In the genomic region with DNA sequence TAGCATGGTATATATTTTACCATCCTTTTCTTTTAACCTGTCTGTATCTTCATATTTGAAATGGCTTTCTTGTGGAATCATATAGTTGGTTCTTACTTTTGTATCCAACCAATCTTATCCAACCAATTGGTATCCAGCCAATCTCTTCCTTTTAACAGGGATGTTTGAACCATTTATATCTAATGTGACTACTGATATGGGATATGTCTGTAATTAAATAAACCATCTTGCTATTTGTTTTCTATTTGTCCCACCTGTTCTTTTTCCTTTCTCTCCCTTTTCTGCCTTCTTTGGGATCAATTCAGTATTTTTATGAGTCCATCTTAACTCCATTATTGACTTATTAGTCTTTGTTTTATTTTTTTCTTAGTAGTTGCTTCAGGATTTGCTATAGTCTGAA, we compare ENCODE assay signal across 2 cellular contexts.
A peak's percentile ranks its signal among the peaks of the same experiment; 100 is the strongest.
TF ChIP-seq lines count a peak whose summit lies in the region.

No MANE protein-coding gene starts in this region.

TF ChIP-seq in HEK293, 187 proteins besides CTCF, POLR2A, EP300 and RAD21:
- TF ChIP-seq, protein P1, sequence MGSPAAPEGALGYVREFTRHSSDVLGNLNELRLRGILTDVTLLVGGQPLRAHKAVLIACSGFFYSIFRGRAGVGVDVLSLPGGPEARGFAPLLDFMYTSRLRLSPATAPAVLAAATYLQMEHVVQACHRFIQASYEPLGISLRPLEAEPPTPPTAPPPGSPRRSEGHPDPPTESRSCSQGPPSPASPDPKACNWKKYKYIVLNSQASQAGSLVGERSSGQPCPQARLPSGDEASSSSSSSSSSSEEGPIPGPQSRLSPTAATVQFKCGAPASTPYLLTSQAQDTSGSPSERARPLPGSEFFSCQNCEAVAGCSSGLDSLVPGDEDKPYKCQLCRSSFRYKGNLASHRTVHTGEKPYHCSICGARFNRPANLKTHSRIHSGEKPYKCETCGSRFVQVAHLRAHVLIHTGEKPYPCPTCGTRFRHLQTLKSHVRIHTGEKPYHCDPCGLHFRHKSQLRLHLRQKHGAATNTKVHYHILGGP (tag by site-specific recombination; IDR thresholded peaks at IDR 0.05): no peak
- TF ChIP-seq, protein P2, sequence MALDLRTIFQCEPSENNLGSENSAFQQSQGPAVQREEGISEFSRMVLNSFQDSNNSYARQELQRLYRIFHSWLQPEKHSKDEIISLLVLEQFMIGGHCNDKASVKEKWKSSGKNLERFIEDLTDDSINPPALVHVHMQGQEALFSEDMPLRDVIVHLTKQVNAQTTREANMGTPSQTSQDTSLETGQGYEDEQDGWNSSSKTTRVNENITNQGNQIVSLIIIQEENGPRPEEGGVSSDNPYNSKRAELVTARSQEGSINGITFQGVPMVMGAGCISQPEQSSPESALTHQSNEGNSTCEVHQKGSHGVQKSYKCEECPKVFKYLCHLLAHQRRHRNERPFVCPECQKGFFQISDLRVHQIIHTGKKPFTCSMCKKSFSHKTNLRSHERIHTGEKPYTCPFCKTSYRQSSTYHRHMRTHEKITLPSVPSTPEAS (tag by site-specific recombination; IDR thresholded peaks at IDR 0.05): no peak
- TF ChIP-seq, protein P3, sequence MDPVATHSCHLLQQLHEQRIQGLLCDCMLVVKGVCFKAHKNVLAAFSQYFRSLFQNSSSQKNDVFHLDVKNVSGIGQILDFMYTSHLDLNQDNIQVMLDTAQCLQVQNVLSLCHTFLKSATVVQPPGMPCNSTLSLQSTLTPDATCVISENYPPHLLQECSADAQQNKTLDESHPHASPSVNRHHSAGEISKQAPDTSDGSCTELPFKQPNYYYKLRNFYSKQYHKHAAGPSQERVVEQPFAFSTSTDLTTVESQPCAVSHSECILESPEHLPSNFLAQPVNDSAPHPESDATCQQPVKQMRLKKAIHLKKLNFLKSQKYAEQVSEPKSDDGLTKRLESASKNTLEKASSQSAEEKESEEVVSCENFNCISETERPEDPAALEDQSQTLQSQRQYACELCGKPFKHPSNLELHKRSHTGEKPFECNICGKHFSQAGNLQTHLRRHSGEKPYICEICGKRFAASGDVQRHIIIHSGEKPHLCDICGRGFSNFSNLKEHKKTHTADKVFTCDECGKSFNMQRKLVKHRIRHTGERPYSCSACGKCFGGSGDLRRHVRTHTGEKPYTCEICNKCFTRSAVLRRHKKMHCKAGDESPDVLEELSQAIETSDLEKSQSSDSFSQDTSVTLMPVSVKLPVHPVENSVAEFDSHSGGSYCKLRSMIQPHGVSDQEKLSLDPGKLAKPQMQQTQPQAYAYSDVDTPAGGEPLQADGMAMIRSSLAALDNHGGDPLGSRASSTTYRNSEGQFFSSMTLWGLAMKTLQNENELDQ (tag by site-specific recombination; IDR thresholded peaks at IDR 0.05; ENCODE audit: low read depth): no peak
- TF ChIP-seq ZBTB8A (tag by site-specific recombination; IDR thresholded peaks at IDR 0.05) (no peak), ZFP69B (tag by site-specific recombination; IDR thresholded peaks at IDR 0.05) (no peak), ZBTB7A (tag by site-specific recombination; IDR thresholded peaks at IDR 0.05; ENCODE audit: low read depth) (no peak), SP7 (tag by site-specific recombination; IDR thresholded peaks at IDR 0.05) (no peak), ZNF830 (tag by site-specific recombination; IDR thresholded peaks at IDR 0.05; ENCODE audit: low read depth) (no peak), ZNF510 (tag by site-specific recombination; IDR thresholded peaks at IDR 0.05; ENCODE audit: insufficient replicate concordance) (peak; percentile 76)

TF ChIP-seq in K562, 482 proteins besides CTCF, POLR2A, EP300 and RAD21:
- TF ChIP-seq, protein P4, sequence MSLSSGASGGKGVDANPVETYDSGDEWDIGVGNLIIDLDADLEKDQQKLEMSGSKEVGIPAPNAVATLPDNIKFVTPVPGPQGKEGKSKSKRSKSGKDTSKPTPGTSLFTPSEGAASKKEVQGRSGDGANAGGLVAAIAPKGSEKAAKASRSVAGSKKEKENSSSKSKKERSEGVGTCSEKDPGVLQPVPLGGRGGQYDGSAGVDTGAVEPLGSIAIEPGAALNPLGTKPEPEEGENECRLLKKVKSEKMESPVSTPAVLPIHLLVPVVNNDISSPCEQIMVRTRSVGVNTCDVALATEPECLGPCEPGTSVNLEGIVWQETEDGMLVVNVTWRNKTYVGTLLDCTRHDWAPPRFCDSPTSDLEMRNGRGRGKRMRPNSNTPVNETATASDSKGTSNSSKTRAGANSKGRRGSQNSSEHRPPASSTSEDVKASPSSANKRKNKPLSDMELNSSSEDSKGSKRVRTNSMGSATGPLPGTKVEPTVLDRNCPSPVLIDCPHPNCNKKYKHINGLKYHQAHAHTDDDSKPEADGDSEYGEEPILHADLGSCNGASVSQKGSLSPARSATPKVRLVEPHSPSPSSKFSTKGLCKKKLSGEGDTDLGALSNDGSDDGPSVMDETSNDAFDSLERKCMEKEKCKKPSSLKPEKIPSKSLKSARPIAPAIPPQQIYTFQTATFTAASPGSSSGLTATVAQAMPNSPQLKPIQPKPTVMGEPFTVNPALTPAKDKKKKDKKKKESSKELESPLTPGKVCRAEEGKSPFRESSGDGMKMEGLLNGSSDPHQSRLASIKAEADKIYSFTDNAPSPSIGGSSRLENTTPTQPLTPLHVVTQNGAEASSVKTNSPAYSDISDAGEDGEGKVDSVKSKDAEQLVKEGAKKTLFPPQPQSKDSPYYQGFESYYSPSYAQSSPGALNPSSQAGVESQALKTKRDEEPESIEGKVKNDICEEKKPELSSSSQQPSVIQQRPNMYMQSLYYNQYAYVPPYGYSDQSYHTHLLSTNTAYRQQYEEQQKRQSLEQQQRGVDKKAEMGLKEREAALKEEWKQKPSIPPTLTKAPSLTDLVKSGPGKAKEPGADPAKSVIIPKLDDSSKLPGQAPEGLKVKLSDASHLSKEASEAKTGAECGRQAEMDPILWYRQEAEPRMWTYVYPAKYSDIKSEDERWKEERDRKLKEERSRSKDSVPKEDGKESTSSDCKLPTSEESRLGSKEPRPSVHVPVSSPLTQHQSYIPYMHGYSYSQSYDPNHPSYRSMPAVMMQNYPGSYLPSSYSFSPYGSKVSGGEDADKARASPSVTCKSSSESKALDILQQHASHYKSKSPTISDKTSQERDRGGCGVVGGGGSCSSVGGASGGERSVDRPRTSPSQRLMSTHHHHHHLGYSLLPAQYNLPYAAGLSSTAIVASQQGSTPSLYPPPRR (CRISPR knock-in tag; IDR thresholded peaks at IDR 0.05; ENCODE audit: borderline replicate concordance): no peak
- peak; percentile 91 for TF ChIP-seq ZNF507 (tag; conservative IDR thresholded peaks at IDR 0.05)
